Comparison of ENCODE assay signal across 8 cellular contexts in genomic region chr12:8032242-8033152, GRCh38. TPM values are rescaled to one million over a fixed set of nuclear protein-coding genes. Genes with fewer than 3 reads are reported as not detected.
DNase-seq lines count a peak whose midpoint lies in the region; ATAC-seq and TF ChIP-seq lines count a peak whose summit lies in the region.

Gene FOXJ2, plus strand, starts transcription at chr12:8032716. Its CDS starts 7,117 bp downstream, at chr12:8039833.

- H4K8ac ChIP-seq in trophoblast cell (ENCODE audit: low read depth, low read length), result peak within 1 kb of the TSS; percentile 85

- no peaks in the 10 kb centered on the region for H3K27me3 ChIP-seq in DND-41 (ENCODE audit: insufficient read depth, low read length, poor library complexity)
- H3K27me3 ChIP-seq in cardiac muscle cell, result no peaks in the 10 kb centered on the region
- no peaks in the 10 kb centered on the region for H3K27me3 ChIP-seq in trophoblast cell (ENCODE audit: insufficient read depth, low read length)
- H3K27me3 ChIP-seq in transverse colon, result no peaks in the 10 kb centered on the region

- peak; percentile 85 for ATAC-seq in DND-41 (ENCODE audit: insufficient read depth, low read depth)
- ATAC-seq in GM21576 (IDR thresholded peaks at IDR 0.05; ENCODE audit: unreplicated experiment), result peak; percentile 68
- ATAC-seq in activated naive CD8-positive, alpha-beta T cell treated with anti-CD3 and anti-CD28 coated beads, Interleukin-2, amount 10 ng/mL, durations not matched to agents 7 days and 5 days (ENCODE audit: low read depth), result peak; percentile 92

- H3K9me3 ChIP-seq in DND-41 (ENCODE audit: insufficient read depth, low read length, severe bottlenecking) (no peaks in the 10 kb centered on the region), cardiac muscle cell (ENCODE audit: low read depth) (no peaks in the 10 kb centered on the region), trophoblast cell (ENCODE audit: insufficient read depth, low read depth, low read length) (no peaks in the 10 kb centered on the region), transverse colon (no peaks in the 10 kb centered on the region)

- H2AFZ ChIP-seq in DND-41 (ENCODE audit: low read depth, low read length) (peak within 1 kb of the TSS; percentile 74), trophoblast cell (ENCODE audit: insufficient read depth, low read length, poor library complexity) (peak within 1 kb of the TSS; percentile 74)

- H3K23ac ChIP-seq in trophoblast cell (ENCODE audit: low read length), result no peak within 1 kb of the TSS

- TF ChIP-seq POLR2A in transverse colon (IDR thresholded peaks at IDR 0.05), result peak; percentile 73

- peak within 1 kb of the TSS; percentile 86 for H3K4me3 Mint-ChIP-seq in activated naive CD8-positive, alpha-beta T cell treated with anti-CD3 and anti-CD28 coated beads, Interleukin-2, amount 10 ng/mL, durations not matched to agents 7 days and 5 days

- H3K4me1 Mint-ChIP-seq in activated naive CD8-positive, alpha-beta T cell treated with anti-CD3 and anti-CD28 coated beads, Interleukin-2, amount 10 ng/mL, durations not matched to agents 7 days and 5 days, result peaks cover 37% of the 10 kb centered on the region

- DNase-seq in DND-41, result peak; percentile 81
- DNase-seq in Jurkat, Clone E6-1 (ENCODE audit: low read depth, low spot score), result no peak
- DNase-seq in SW 1271 (lab: John Stamatoyannopoulos, UW), result peak; percentile 50 to 70
- DNase-seq in activated naive CD8-positive, alpha-beta T cell treated with anti-CD3 and anti-CD28 coated beads, Interleukin-2, amount 10 ng/mL, durations not matched to agents 7 days and 5 days, result peak; percentile 85
- peak; percentile 81 to 83 for DNase-seq in cardiac muscle cell (ENCODE audit: low read depth in 1 of 2, low spot score in 1 of 2)
- peak; percentile 47 to 74 for DNase-seq in trophoblast cell
- DNase-seq in transverse colon, result peak; percentile 86

- H3K4me1 ChIP-seq in DND-41 (ENCODE audit: insufficient read depth, low read length) (peaks cover 60% of the 10 kb centered on the region), cardiac muscle cell (ENCODE audit: low read depth) (peaks cover 40% of the 10 kb centered on the region), trophoblast cell (ENCODE audit: control insufficient read depth in 1 of 2, insufficient read depth in 2 of 2, low read length in 2 of 2) (peaks cover 12 to 27% of the 10 kb centered on the region in 2 experiments), transverse colon (peaks cover 31 to 51% (median 38%) of the 10 kb centered on the region in 4 donors)

- in situ Hi-C loops in transverse colon (cut with MboI; ENCODE audit: low pct_ligation_motif_present in 1 of 4, low pct_unique_long_range_greater_than_20kb in 1 of 4, low sequenced_read_pairs in 3 of 4), result no loop called here

- no peak for TF ChIP-seq EP300 in transverse colon (IDR thresholded peaks at IDR 0.05; ENCODE audit: low read depth)

- peak within 1 kb of the TSS; percentile 71 for H3K4ac ChIP-seq in trophoblast cell (ENCODE audit: low read depth, low read length)

- H3K79me2 ChIP-seq in DND-41 (ENCODE audit: insufficient read depth, low read length) (peaks cover 57% of the 10 kb centered on the region), trophoblast cell (ENCODE audit: control insufficient read depth, insufficient read depth, low read length, poor library complexity) (peaks cover 9% of the 10 kb centered on the region)

- H3K36me3 ChIP-seq in DND-41 (ENCODE audit: insufficient read depth, low read length), result peaks cover 23% of the 10 kb centered on the region
- no peaks in the 10 kb centered on the region for H3K36me3 ChIP-seq in cardiac muscle cell
- H3K36me3 ChIP-seq in trophoblast cell (ENCODE audit: control insufficient read depth in 1 of 2, insufficient read depth in 2 of 2, low read length in 2 of 2), result no peaks in the 10 kb centered on the region
- H3K36me3 ChIP-seq in transverse colon, result no peaks in the 10 kb centered on the region

- peaks cover 9% of the 10 kb centered on the region for H3K79me1 ChIP-seq in trophoblast cell (ENCODE audit: low read length)

- POLR2A ChIA-PET in activated naive CD8-positive, alpha-beta T cell treated with anti-CD3 and anti-CD28 coated beads, Interleukin-2, amount 10 ng/mL, durations not matched to agents 7 days and 5 days (lab: Charles Lee), result interaction anchor here (0.6 to 0.9 kb wide), 5 partner anchors 25 to 184 kb away, joined by 3 to 11 read pairs (median 4); no protein-coding TSS in a partner anchor

- peaks cover 3% of the 10 kb centered on the region for H3K27me3 Mint-ChIP-seq in activated naive CD8-positive, alpha-beta T cell treated with anti-CD3 and anti-CD28 coated beads, Interleukin-2, amount 10 ng/mL, durations not matched to agents 7 days and 5 days

- peak within 1 kb of the TSS; percentile 93 to 96 for H3K4me3 ChIP-seq in DND-41 (ENCODE audit: low read depth in 1 of 2, low read length in 2 of 2)
- peak within 1 kb of the TSS; percentile 85 for H3K4me3 ChIP-seq in Jurkat, Clone E6-1 (ENCODE audit: low read length)
- peak within 1 kb of the TSS; percentile 90 for H3K4me3 ChIP-seq in cardiac muscle cell
- peak within 1 kb of the TSS; percentile 93 for H3K4me3 ChIP-seq in trophoblast cell (ENCODE audit: low read depth, low read length)
- peak within 1 kb of the TSS; percentile 86 to 97 (median 92) for H3K4me3 ChIP-seq in transverse colon

- H3K27ac ChIP-seq in DND-41 (ENCODE audit: low read length), result peak within 1 kb of the TSS; percentile 88
- H3K27ac ChIP-seq in cardiac muscle cell, result peak within 1 kb of the TSS; percentile 96
- H3K27ac ChIP-seq in trophoblast cell (ENCODE audit: low read depth, low read length), result peak within 1 kb of the TSS; percentile 40
- H3K27ac ChIP-seq in transverse colon, result peak within 1 kb of the TSS; percentile 94 to 95 (median 94)

- no peaks in the 10 kb centered on the region for H3K9me3 Mint-ChIP-seq in activated naive CD8-positive, alpha-beta T cell treated with anti-CD3 and anti-CD28 coated beads, Interleukin-2, amount 10 ng/mL, durations not matched to agents 7 days and 5 days

- TF ChIP-seq CTCF in DND-41 (IDR thresholded peaks at IDR 0.05; ENCODE audit: borderline replicate concordance, extremely low read depth, low read length, poor library complexity, severe bottlenecking) (peak; percentile 33), cardiac muscle cell (IDR thresholded peaks at IDR 0.05; ENCODE audit: low read depth, low read length) (no peak), transverse colon (IDR thresholded peaks at IDR 0.05) (no peak)

- peak within 1 kb of the TSS; percentile 83 for H3K27ac Mint-ChIP-seq in activated naive CD8-positive, alpha-beta T cell treated with anti-CD3 and anti-CD28 coated beads, Interleukin-2, amount 10 ng/mL, durations not matched to agents 7 days and 5 days

- no peak within 1 kb of the TSS for H2BK12ac ChIP-seq in trophoblast cell (ENCODE audit: low read length)

- H3K18ac ChIP-seq in trophoblast cell (ENCODE audit: low read length), result peak within 1 kb of the TSS; percentile 85

- H2AK5ac ChIP-seq in trophoblast cell (ENCODE audit: low read length), result peak within 1 kb of the TSS; percentile 16

- peak within 1 kb of the TSS; percentile 72 for H4K12ac ChIP-seq in trophoblast cell (ENCODE audit: low read depth, low read length)

- WGBS in trophoblast cell (ENCODE audit: extremely low coverage, insufficient coverage, insufficient read length), result no CpG with 5 or more reads among the region's 93 CpGs
- WGBS in transverse colon (ENCODE audit: low coverage in 1 of 2), 2 donors, result 0% methylated on average over 7 to 33 of the region's 93 CpGs

- peaks cover 6% of the 10 kb centered on the region for H3K36me3 Mint-ChIP-seq in activated naive CD8-positive, alpha-beta T cell treated with anti-CD3 and anti-CD28 coated beads, Interleukin-2, amount 10 ng/mL, durations not matched to agents 7 days and 5 days

- H3K14ac ChIP-seq in trophoblast cell (ENCODE audit: low read length), result peak within 1 kb of the TSS; percentile 87

- intact Hi-C loops in transverse colon (cut with DNase I; ENCODE audit: low total_unique reads), result no loop called here

- peaks cover 21% of the 10 kb centered on the region; the same call in 1 of the 2 replicates for H4K20me1 ChIP-seq in DND-41 (ENCODE audit: insufficient read depth, low read length)

- peak within 1 kb of the TSS; percentile 58 for H2BK5ac ChIP-seq in trophoblast cell (ENCODE audit: low read depth, low read length, poor library complexity)

- peak within 1 kb of the TSS; percentile 78 for H3K4me2 ChIP-seq in DND-41 (ENCODE audit: insufficient read depth, low read length)
- peak within 1 kb of the TSS; percentile 100 for H3K4me2 ChIP-seq in trophoblast cell (ENCODE audit: low read length)

- H4K91ac ChIP-seq in trophoblast cell (ENCODE audit: low read depth, low read length), result peak within 1 kb of the TSS; percentile 69

- H3K9ac ChIP-seq in DND-41 (ENCODE audit: low read depth, low read length) (peak within 1 kb of the TSS; percentile 99), trophoblast cell (ENCODE audit: low read length) (peak within 1 kb of the TSS; percentile 90)

- peak within 1 kb of the TSS; percentile 65 for H2BK120ac ChIP-seq in trophoblast cell (ENCODE audit: insufficient read depth, low read length, poor library complexity)

RNA-seq across cellular contexts. Expression of gene FOXJ2, which starts in this region (rescaled TPM):
- 10.4 TPM for polyA plus RNA-seq in Jurkat, Clone E6-1 (2012; ENCODE audit: insufficient read depth, insufficient read length)
- total RNA-seq in activated naive CD8-positive, alpha-beta T cell treated with anti-CD3 and anti-CD28 coated beads, Interleukin-2, amount 10 ng/mL, durations not matched to agents 7 days and 5 days, result 10 to 100 TPM; 26.4 to 26.9 TPM
- total RNA-seq in cardiac muscle cell, result 22.9 and 26.6 TPM in 2 replicates
- polyA plus RNA-seq in cardiac muscle cell, result 23.6 and 24.1 TPM in 2 replicates
- polyA plus RNA-seq in trophoblast cell (2013), result 22.7 TPM in 2 replicates
- total RNA-seq in transverse colon, result 10 to 100 TPM; 11.6 to 15.7 (median 12.5) TPM

Comparison
In these comparisons a context has a peak if more than half of its experiments do, and no peak if none do; other contexts are left out.
1. H3K27ac ChIP-seq: peak in every context shown above with its lines; median percentile 96 in cardiac muscle cell; 94 in transverse colon; 88 in DND-41; 40 in trophoblast cell.